Comparison of ENCODE assay signal across 17 cellular contexts in the genomic region with DNA sequence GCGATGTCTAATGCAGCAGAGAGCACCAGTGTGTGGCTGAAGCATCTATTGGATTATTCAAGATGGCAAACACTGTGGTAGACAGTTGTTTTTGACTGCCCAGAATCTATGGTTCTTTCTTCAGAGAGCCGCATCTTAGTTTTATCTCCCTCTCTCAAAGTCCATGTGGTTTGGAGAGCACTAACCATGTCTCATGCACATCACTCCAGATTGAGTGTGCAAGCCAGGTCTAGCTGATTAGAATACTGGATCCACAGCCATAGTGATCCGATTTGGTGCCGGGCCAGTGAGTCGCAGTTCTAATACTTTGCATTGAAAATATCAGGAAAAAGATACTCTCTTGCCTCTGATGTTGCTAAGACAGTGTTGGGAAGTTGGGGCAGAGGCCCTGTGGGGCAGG. TPM values are rescaled to one million over a fixed set of nuclear protein-coding genes. Genes with fewer than 3 reads are reported as not detected.
A peak's percentile ranks its signal among the peaks of the same experiment; 100 is the strongest.
DNase-seq lines count a peak whose midpoint lies in the region; ATAC-seq, FAIRE-seq and TF ChIP-seq lines count a peak whose summit lies in the region.
"Had no signal": no experiment of that assay in that cellular context is flagged by ENCODE, and none has a peak within 500 bp of the region (broad histone marks: within the 10 kb centered on the region; RNA-seq: fewer than 3 reads in every experiment).

No MANE protein-coding gene starts in this region.

- POLR2A ChIA-PET in naive thymus-derived CD8-positive, alpha-beta T cell (lab: Charles Lee): no interaction called here

- peak; percentile 9 for FAIRE-seq in GM12891 (lab: Jason Lieb, UNC)
- FAIRE-seq: G401.6, H1 had no signal

- H3K9ac ChIP-seq in stomach smooth muscle (ENCODE audit: low read length in 2 of 2): no peak overlapping the region

- DNase-seq in GM12891 (ENCODE audit: insufficient read length, low spot score) (no peak), OCI-M1 (lab: John Stamatoyannopoulos, UW) (peak; percentile 26), SKM-1 (lab: John Stamatoyannopoulos, UW; ENCODE audit: unreplicated experiment) (no peak), glutamatergic neuron (no peak)
- DNase-seq in naive thymus-derived CD8-positive, alpha-beta T cell: no peak
- DNase-seq: ACHN, DMS 273 treated with DMSO at 0.1 percent for 48 hours, NCI-H1105, NCI-H1694, NCI-H2081 treated with DMSO at 0.1 percent for 48 hours, SHP77 had no signal

- peak overlapping the region; percentile 6 for H3K27ac ChIP-seq in stomach smooth muscle (ENCODE audit: low read length)
- H3K27ac ChIP-seq: C4-2B, SK-N-MC had no signal

- H3K9me3 ChIP-seq in stomach smooth muscle (ENCODE audit: control insufficient read depth in 2 of 2, low read length in 2 of 2): no peaks in the 10 kb centered on the region

- no peaks in the 10 kb centered on the region for H3K36me3 Mint-ChIP-seq in naive thymus-derived CD8-positive, alpha-beta T cell
- H3K36me3 Mint-ChIP-seq in glutamatergic neuron (ENCODE audit: unreplicated experiment): no peaks in the 10 kb centered on the region

- no peak for TF ChIP-seq POLR2A in GM12891 (IDR thresholded peaks at IDR 0.05; ENCODE audit: low read depth, low read length)

- H3K4me3 Mint-ChIP-seq in naive thymus-derived CD8-positive, alpha-beta T cell: no peak overlapping the region
- no peak overlapping the region for H3K4me3 Mint-ChIP-seq in glutamatergic neuron (ENCODE audit: unreplicated experiment)

- H3K36me3 ChIP-seq in stomach smooth muscle (ENCODE audit: control insufficient read depth in 2 of 2, insufficient read depth in 2 of 2, low read length in 2 of 2): no peaks in the 10 kb centered on the region

- no peaks in the 10 kb centered on the region for H3K27me3 ChIP-seq in stomach smooth muscle (ENCODE audit: control insufficient read depth in 1 of 2, insufficient read depth in 2 of 2, low read length in 2 of 2)

- no peak overlapping the region for H3K4me3 ChIP-seq in stomach smooth muscle (ENCODE audit: low read length in 2 of 2)
- H3K4me3 ChIP-seq: SK-N-MC had no signal

- H3K27ac Mint-ChIP-seq in naive thymus-derived CD8-positive, alpha-beta T cell: peak overlapping the region in 8 of 10 donors; percentile 10 to 82 (median 50)
- H3K27ac Mint-ChIP-seq in glutamatergic neuron (ENCODE audit: unreplicated experiment): no peak overlapping the region

- peaks cover 6% of the 10 kb centered on the region for H3K4me1 ChIP-seq in stomach smooth muscle (ENCODE audit: control insufficient read depth, insufficient read depth, low read length)

- H3K27me3 Mint-ChIP-seq in naive thymus-derived CD8-positive, alpha-beta T cell: no peaks in the 10 kb centered on the region
- peaks cover 3% of the 10 kb centered on the region for H3K27me3 Mint-ChIP-seq in glutamatergic neuron (ENCODE audit: unreplicated experiment)

- peaks cover 2 to 10% (median 5%) of the 10 kb centered on the region in 4 donors for H3K4me1 Mint-ChIP-seq in naive thymus-derived CD8-positive, alpha-beta T cell
- peaks cover 3% of the 10 kb centered on the region for H3K4me1 Mint-ChIP-seq in glutamatergic neuron (ENCODE audit: low read depth, unreplicated experiment)

- no peak for ATAC-seq in naive thymus-derived CD8-positive, alpha-beta T cell
- ATAC-seq in GM21526 (IDR thresholded peaks at IDR 0.05; ENCODE audit: low FRiP score, unreplicated experiment): no peak

- no peaks in the 10 kb centered on the region for H3K9me3 Mint-ChIP-seq in naive thymus-derived CD8-positive, alpha-beta T cell
- peaks cover 6% of the 10 kb centered on the region for H3K9me3 Mint-ChIP-seq in glutamatergic neuron (ENCODE audit: unreplicated experiment)

- TF ChIP-seq CTCF in glutamatergic neuron (IDR thresholded peaks at IDR 0.05; ENCODE audit: partially characterized antibody, unreplicated experiment): no peak

TF ChIP-seq in GM12891, 5 proteins besides CTCF, POLR2A, EP300 and RAD21:
- TF ChIP-seq PAX5 (IDR thresholded peaks at IDR 0.05; ENCODE audit: insufficient read depth, low read length, severe bottlenecking) (no peak), TAF1 (IDR thresholded peaks at IDR 0.05; ENCODE audit: low read depth, low read length) (no peak)

RNA-seq across cellular contexts. Expression of a gene that starts 4.6 kb away (rescaled TPM):
- 13.5 TPM for polyA plus RNA-seq in GM12891 (2012; ENCODE audit: low read depth, missing spikeins)
- total RNA-seq in naive thymus-derived CD8-positive, alpha-beta T cell: 10 to 100 TPM; 48.0 to 52.1 TPM
- 10 to 100 TPM; 29.8 to 36.1 (median 36.0) TPM for polyA plus RNA-seq in naive thymus-derived CD8-positive, alpha-beta T cell
- total RNA-seq in glutamatergic neuron (ENCODE audit: unreplicated experiment): 50.9 TPM

RNA-seq across cellular contexts. Expression of a gene that starts 14.7 kb away (rescaled TPM):
- polyA plus RNA-seq in GM12891 (2012; ENCODE audit: low read depth, missing spikeins): 26.4 TPM
- total RNA-seq in naive thymus-derived CD8-positive, alpha-beta T cell: 10 to 100 TPM; 23.7 to 26.5 TPM
- polyA plus RNA-seq in naive thymus-derived CD8-positive, alpha-beta T cell: 1 to 10 TPM; 1.0 to 3.3 (median 1.7) TPM
- 53.6 TPM for total RNA-seq in glutamatergic neuron (ENCODE audit: unreplicated experiment)
